1 cellular context compared by ENCODE assay signal in genomic region chr20:825710-826421, GRCh38.
TF ChIP-seq lines count a peak whose summit lies in the region.

No MANE protein-coding gene starts in this region.

TF ChIP-seq in GM23338, 12 proteins besides CTCF, POLR2A, EP300 and RAD21 (continued from another document):
- TF ChIP-seq, protein P1, sequence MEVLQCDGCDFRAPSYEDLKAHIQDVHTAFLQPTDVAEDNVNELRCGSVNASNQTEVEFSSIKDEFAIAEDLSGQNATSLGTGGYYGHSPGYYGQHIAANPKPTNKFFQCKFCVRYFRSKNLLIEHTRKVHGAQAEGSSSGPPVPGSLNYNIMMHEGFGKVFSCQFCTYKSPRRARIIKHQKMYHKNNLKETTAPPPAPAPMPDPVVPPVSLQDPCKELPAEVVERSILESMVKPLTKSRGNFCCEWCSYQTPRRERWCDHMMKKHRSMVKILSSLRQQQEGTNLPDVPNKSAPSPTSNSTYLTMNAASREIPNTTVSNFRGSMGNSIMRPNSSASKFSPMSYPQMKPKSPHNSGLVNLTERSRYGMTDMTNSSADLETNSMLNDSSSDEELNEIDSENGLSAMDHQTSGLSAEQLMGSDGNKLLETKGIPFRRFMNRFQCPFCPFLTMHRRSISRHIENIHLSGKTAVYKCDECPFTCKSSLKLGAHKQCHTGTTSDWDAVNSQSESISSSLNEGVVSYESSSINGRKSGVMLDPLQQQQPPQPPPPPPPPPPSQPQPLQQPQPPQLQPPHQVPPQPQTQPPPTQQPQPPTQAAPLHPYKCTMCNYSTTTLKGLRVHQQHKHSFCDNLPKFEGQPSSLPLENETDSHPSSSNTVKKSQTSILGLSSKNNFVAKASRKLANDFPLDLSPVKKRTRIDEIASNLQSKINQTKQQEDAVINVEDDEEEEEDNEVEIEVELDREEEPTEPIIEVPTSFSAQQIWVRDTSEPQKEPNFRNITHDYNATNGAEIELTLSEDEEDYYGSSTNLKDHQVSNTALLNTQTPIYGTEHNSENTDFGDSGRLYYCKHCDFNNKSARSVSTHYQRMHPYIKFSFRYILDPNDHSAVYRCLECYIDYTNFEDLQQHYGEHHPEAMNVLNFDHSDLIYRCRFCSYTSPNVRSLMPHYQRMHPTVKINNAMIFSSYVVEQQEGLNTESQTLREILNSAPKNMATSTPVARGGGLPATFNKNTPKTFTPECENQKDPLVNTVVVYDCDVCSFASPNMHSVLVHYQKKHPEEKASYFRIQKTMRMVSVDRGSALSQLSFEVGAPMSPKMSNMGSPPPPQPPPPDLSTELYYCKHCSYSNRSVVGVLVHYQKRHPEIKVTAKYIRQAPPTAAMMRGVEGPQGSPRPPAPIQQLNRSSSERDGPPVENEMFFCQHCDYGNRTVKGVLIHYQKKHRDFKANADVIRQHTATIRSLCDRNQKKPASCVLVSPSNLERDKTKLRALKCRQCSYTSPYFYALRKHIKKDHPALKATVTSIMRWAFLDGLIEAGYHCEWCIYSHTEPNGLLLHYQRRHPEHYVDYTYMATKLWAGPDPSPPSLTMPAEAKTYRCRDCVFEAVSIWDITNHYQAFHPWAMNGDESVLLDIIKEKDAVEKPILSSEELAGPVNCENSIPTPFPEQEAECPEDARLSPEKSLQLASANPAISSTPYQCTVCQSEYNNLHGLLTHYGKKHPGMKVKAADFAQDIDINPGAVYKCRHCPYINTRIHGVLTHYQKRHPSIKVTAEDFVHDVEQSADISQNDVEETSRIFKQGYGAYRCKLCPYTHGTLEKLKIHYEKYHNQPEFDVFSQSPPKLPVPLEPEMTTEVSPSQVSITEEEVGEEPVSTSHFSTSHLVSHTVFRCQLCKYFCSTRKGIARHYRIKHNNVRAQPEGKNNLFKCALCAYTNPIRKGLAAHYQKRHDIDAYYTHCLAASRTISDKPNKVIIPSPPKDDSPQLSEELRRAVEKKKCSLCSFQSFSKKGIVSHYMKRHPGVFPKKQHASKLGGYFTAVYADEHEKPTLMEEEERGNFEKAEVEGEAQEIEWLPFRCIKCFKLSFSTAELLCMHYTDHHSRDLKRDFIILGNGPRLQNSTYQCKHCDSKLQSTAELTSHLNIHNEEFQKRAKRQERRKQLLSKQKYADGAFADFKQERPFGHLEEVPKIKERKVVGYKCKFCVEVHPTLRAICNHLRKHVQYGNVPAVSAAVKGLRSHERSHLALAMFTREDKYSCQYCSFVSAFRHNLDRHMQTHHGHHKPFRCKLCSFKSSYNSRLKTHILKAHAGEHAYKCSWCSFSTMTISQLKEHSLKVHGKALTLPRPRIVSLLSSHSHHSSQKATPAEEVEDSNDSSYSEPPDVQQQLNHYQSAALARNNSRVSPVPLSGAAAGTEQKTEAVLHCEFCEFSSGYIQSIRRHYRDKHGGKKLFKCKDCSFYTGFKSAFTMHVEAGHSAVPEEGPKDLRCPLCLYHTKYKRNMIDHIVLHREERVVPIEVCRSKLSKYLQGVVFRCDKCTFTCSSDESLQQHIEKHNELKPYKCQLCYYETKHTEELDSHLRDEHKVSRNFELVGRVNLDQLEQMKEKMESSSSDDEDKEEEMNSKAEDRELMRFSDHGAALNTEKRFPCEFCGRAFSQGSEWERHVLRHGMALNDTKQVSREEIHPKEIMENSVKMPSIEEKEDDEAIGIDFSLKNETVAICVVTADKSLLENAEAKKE (CRISPR knock-in tag; IDR thresholded peaks at IDR 0.05) = no peak
- TF ChIP-seq, protein P2, sequence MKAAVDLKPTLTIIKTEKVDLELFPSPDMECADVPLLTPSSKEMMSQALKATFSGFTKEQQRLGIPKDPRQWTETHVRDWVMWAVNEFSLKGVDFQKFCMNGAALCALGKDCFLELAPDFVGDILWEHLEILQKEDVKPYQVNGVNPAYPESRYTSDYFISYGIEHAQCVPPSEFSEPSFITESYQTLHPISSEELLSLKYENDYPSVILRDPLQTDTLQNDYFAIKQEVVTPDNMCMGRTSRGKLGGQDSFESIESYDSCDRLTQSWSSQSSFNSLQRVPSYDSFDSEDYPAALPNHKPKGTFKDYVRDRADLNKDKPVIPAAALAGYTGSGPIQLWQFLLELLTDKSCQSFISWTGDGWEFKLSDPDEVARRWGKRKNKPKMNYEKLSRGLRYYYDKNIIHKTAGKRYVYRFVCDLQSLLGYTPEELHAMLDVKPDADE (IDR thresholded peaks at IDR 0.05) = no peak
- TF ChIP-seq EZH2 (IDR thresholded peaks at IDR 0.05; ENCODE audit: low read depth, unreplicated experiment) = no peak
- TF ChIP-seq POLR2AphosphoS5 (IDR thresholded peaks at IDR 0.05; ENCODE audit: low read depth) = no peak
- no peak for TF ChIP-seq EZH2phosphoT487 (IDR thresholded peaks at IDR 0.05; ENCODE audit: unreplicated experiment)
- no peak for TF ChIP-seq CREB1 (CRISPR knock-in tag; IDR thresholded peaks at IDR 0.05; ENCODE audit: low read depth)
- TF ChIP-seq REST (IDR thresholded peaks at IDR 0.05; ENCODE audit: unreplicated experiment) = no peak
- no peak for TF ChIP-seq ZNF331 (CRISPR knock-in tag; IDR thresholded peaks at IDR 0.05; ENCODE audit: low read depth)
- no peak for TF ChIP-seq NANOG (IDR thresholded peaks at IDR 0.05; ENCODE audit: borderline replicate concordance)
